In the genomic region with DNA sequence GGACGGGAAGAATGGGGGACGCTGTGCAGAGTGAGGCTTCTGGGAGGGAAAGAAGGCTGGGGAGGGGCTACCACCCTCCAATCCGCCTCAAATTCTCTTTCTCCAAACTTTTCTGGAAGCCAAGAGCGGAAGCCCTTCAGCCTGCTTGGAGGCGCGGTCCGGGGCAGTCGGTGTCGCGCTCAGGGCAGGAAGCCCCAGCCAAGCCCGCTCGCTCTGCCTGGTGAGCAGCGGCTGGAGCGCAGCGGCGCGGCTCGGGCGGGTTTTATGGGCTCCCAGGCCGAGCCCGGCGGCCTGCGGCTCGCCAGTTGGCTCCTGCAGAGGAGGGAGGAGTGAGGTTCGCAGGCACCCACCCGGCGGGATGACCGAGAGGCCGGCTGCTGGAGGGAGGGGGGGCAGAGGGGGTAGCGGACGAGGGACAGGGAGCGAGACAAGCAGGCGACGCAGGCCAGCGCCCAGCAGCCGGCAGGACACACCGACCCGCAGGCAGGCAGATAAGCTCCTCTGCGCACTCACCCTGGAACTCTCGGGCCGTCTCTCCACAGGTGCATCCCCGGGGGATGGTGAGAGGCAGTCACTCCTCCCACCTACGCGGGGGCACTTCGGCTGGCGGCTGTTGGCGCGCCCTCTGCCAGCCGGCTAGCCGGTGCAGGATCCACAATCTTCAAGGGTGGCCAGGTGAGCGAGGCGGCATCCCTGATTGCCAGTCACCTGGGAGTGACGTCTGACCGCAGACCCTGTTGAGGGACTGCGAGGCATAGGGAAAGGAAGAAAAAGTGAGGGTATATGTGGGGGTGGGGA, we compare ENCODE assay signal across 8 cellular contexts. TPM values are rescaled to one million over a fixed set of nuclear protein-coding genes. Genes with fewer than 3 reads are reported as not detected.
DNase-seq lines count a peak whose midpoint lies in the region; ATAC-seq and TF ChIP-seq lines count a peak whose summit lies in the region.

A gene with protein sequence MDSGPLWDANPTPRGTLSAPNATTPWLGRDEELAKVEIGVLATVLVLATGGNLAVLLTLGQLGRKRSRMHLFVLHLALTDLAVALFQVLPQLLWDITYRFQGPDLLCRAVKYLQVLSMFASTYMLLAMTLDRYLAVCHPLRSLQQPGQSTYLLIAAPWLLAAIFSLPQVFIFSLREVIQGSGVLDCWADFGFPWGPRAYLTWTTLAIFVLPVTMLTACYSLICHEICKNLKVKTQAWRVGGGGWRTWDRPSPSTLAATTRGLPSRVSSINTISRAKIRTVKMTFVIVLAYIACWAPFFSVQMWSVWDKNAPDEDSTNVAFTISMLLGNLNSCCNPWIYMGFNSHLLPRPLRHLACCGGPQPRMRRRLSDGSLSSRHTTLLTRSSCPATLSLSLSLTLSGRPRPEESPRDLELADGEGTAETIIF (minus strand): TSS at position 238 of the 798 bp plus-strand sequence. CDS start 498 bp downstream, outside the sequence.

- ATAC-seq in GM18498 (IDR thresholded peaks at IDR 0.05; ENCODE audit: unreplicated experiment): no peak

- DNase-seq in NCI-H2227 (lab: John Stamatoyannopoulos, UW; ENCODE audit: unreplicated experiment) (peak; percentile 44), NCI-H2227 treated with DMSO at 0.1 percent for 48 hours (lab: John Stamatoyannopoulos, UW) (no peak), NCI-H345 (lab: John Stamatoyannopoulos, UW) (peak; percentile 69), astrocyte of the spinal cord (ENCODE audit: low read depth, low spot score) (peak; percentile 8), iPS-NIHi7 (ENCODE audit: extremely low spot score) (peak; percentile 74), SK-N-DZ (ENCODE audit: low spot score) (no peak)
- peak; percentile 10 to 27 for DNase-seq in stimulated activated CD4-positive, alpha-beta T cell treated with anti-CD3 and anti-CD28 coated beads, Interleukin-1b, Interleukin-23, amount 100 ng/mL, for 4 hours (ENCODE audit: low read depth in 2 of 2)

- no peak for TF ChIP-seq CTCF in astrocyte of the spinal cord (IDR thresholded peaks at IDR 0.05; ENCODE audit: low read depth, low read length)

- peak within 1 kb of the TSS; percentile 12 for H3K4me3 ChIP-seq in astrocyte of the spinal cord (ENCODE audit: low read depth, low read length)

- in situ Hi-C loops in astrocyte of the spinal cord (cut with HindIII; ENCODE audit: low sequenced_read_pairs): loop anchor here (25.0 kb wide), 1 partner anchor 205 kb away; no protein-coding TSS in a partner anchor

RNA-seq across cellular contexts. Expression of the gene that starts here (rescaled TPM):
- not detected in 2 replicates for polyA plus RNA-seq in SK-N-DZ (2014; cell fraction: cytosol; rRNA removed)
- polyA plus RNA-seq in SK-N-DZ (2014; cell fraction: nucleus; rRNA removed): not detected in 2 replicates

Comparison
In these comparisons a context has a peak if more than half of its experiments do, and no peak if none do; other contexts are left out.
1. DNase-seq: peak in NCI-H2227 (single experiment), NCI-H345 (single experiment), astrocyte of the spinal cord (single experiment), iPS-NIHi7 (single experiment) and stimulated activated CD4-positive, alpha-beta T cell treated with anti-CD3 and anti-CD28 coated beads, Interleukin-1b, Interleukin-23, amount 100 ng/mL, for 4 hours (2 of 2); none in NCI-H2227 treated with DMSO at 0.1 percent for 48 hours (single experiment) and SK-N-DZ (single experiment).